8 cellular contexts compared by ENCODE assay signal in genomic region chr19:48994035-48994386, GRCh38. TPM values are rescaled to one million over a fixed set of nuclear protein-coding genes. Genes with fewer than 3 reads are reported as not detected.
DNase-seq lines count a peak whose midpoint lies in the region; TF ChIP-seq lines count a peak whose summit lies in the region.

No MANE protein-coding gene starts in this region.

- no peaks in the 10 kb centered on the region for H3K9me3 Mint-ChIP-seq in nephron

- H3K27ac ChIP-seq in BLaER1: peak overlapping the region; percentile 92
- peak overlapping the region; percentile 73 to 99 (median 96) for H3K27ac ChIP-seq in dorsolateral prefrontal cortex

- H3K4me3 ChIP-seq in BLaER1 (peak overlapping the region; percentile 94), MG63 (peak overlapping the region; percentile 90), dorsolateral prefrontal cortex (peak overlapping the region; percentile 63 to 100 (median 93))

- H3K36me3 ChIP-seq in BLaER1 (peaks cover 26% of the 10 kb centered on the region), MG63 (peaks cover 43% of the 10 kb centered on the region)

- peak overlapping the region; percentile 85 to 99 (median 98) for H3K27ac Mint-ChIP-seq in nephron

- no peaks in the 10 kb centered on the region for H3K9me3 ChIP-seq in BLaER1
- no peaks in the 10 kb centered on the region for H3K9me3 ChIP-seq in MG63

- peak overlapping the region; percentile 98 for H3K4me2 ChIP-seq in BLaER1

- H3K36me3 Mint-ChIP-seq in nephron (ENCODE audit: low read depth): peaks cover 15% of the 10 kb centered on the region

- peaks cover 55% of the 10 kb centered on the region for H3K4me1 ChIP-seq in BLaER1

- H3K4me3 Mint-ChIP-seq in nephron: peak overlapping the region; percentile 93 to 96 (median 96)

- intact Hi-C loops in dorsolateral prefrontal cortex (cut with DNase I): loop anchor here in 1 of 2 donors (10.0 kb wide), 2 partner anchors 199 to 451 kb away; partner anchors contain the start of gene SLC17A7

- no peaks in the 10 kb centered on the region for H3K27me3 ChIP-seq in BLaER1
- no peaks in the 10 kb centered on the region for H3K27me3 ChIP-seq in MG63
- no peaks in the 10 kb centered on the region for H3K27me3 ChIP-seq in dorsolateral prefrontal cortex

- H3K9ac ChIP-seq in BLaER1: peak overlapping the region; percentile 93

- no peak for TF ChIP-seq CTCF in dorsolateral prefrontal cortex (IDR thresholded peaks at IDR 0.05 in 54 of 56, conservative IDR thresholded peaks at IDR 0.05 in 2 of 56; ENCODE audit: low read depth in 1 of 56, partially characterized antibody in 56 of 56)
- TF ChIP-seq CTCF in nephron (IDR thresholded peaks at IDR 0.05; ENCODE audit: unreplicated experiment in 3 of 3): no peak

- H4K20me1 ChIP-seq in BLaER1: peaks cover 48% of the 10 kb centered on the region

- peak; percentile 31 for DNase-seq in MG63
- DNase-seq in dorsolateral prefrontal cortex: peak in 1 of 10 donors; percentile 32
- DNase-seq in iPS-NIHi7 (ENCODE audit: extremely low spot score): no peak
- no peak for DNase-seq in GM19240 (ENCODE audit: insufficient read length, low spot score)
- no peak for DNase-seq in RPMI8226
- no peak for DNase-seq in HuH-7.5 (ENCODE audit: low spot score)

- peaks cover 42% of the 10 kb centered on the region for H3K4me1 Mint-ChIP-seq in nephron

- no peaks in the 10 kb centered on the region for H3K27me3 Mint-ChIP-seq in nephron (ENCODE audit: low read depth)

RNA-seq across cellular contexts. Expression of gene RUVBL2, which starts 0.3 kb away (rescaled TPM):
- total RNA-seq in MG63 (2014; rRNA removed; shearing (Covaris generic); ENCODE audit: low replicate concordance): 386 and 644 TPM in 2 replicates
- total RNA-seq in dorsolateral prefrontal cortex: 10 to 100 TPM; 39.7 to 85.0 (median 53.9) TPM

RNA-seq across cellular contexts. Expression of gene GYS1, which starts 0.9 kb away (rescaled TPM):
- total RNA-seq in MG63 (2014; rRNA removed; shearing (Covaris generic); ENCODE audit: low replicate concordance): 34.3 and 46.2 TPM in 2 replicates
- 10 to 100 TPM; 17.6 to 67.9 (median 37.0) TPM for total RNA-seq in dorsolateral prefrontal cortex

RNA-seq across cellular contexts. Expression of gene LHB, which starts 22.9 kb away (rescaled TPM):
- not detected in 2 replicates for total RNA-seq in MG63 (2014; rRNA removed; shearing (Covaris generic); ENCODE audit: low replicate concordance)
- 1 to 10 TPM in 1 of 120 experiments, not detected in 119; 1.9 TPM for total RNA-seq in dorsolateral prefrontal cortex

RNA-seq across cellular contexts. Expression of gene FTL, which starts 28.9 kb away (rescaled TPM):
- total RNA-seq in MG63 (2014; rRNA removed; shearing (Covaris generic); ENCODE audit: low replicate concordance): 880 and 1,766 TPM in 2 replicates
- 1,000 to 10,000 TPM in 102 of 120 experiments, 100 to 1,000 TPM in 18; 795 to 2,828 (median 1,249) TPM for total RNA-seq in dorsolateral prefrontal cortex

RNA-seq across cellular contexts. Expression of gene CGB3, which starts 30.1 kb away (rescaled TPM):
- total RNA-seq in MG63 (2014; rRNA removed; shearing (Covaris generic); ENCODE audit: low replicate concordance): not detected in 2 replicates
- not detected for total RNA-seq in dorsolateral prefrontal cortex
